In genomic region chr4:2284934-2285664, GRCh38 we compare ENCODE assay signal across 13 cellular contexts. TPM values are rescaled to one million over a fixed set of nuclear protein-coding genes. Genes with fewer than 3 reads are reported as not detected.
DNase-seq lines count a peak whose midpoint lies in the region; ATAC-seq and TF ChIP-seq lines count a peak whose summit lies in the region.
"Had no signal": no experiment of that assay in that cellular context is flagged by ENCODE, and none has a peak within 500 bp of the region (broad histone marks: within the 10 kb centered on the region; RNA-seq: fewer than 3 reads in every experiment).

No MANE protein-coding gene starts in this region.

- no peak for TF ChIP-seq CTCF in activated CD8-positive, alpha-beta T cell treated with anti-CD3 and anti-CD28 coated beads for 36 hours (IDR thresholded peaks at IDR 0.05)

- H3K4me1 Mint-ChIP-seq in activated CD8-positive, alpha-beta T cell treated with anti-CD3 and anti-CD28 coated beads for 36 hours (ENCODE audit: low read depth): peaks cover 44% of the 10 kb centered on the region

- no peaks in the 10 kb centered on the region for H3K27me3 Mint-ChIP-seq in activated CD8-positive, alpha-beta T cell treated with anti-CD3 and anti-CD28 coated beads for 36 hours

- no peak for ATAC-seq in activated CD8-positive, alpha-beta T cell treated with anti-CD3 and anti-CD28 coated beads for 36 hours
- no peak for ATAC-seq in GM21529 (IDR thresholded peaks at IDR 0.05; ENCODE audit: unreplicated experiment)
- ATAC-seq: heart left ventricle had no signal

- no peaks in the 10 kb centered on the region for H3K36me3 Mint-ChIP-seq in activated CD8-positive, alpha-beta T cell treated with anti-CD3 and anti-CD28 coated beads for 36 hours (ENCODE audit: low read depth)
- H3K36me3 Mint-ChIP-seq: brain had no signal

- DNase-seq in ACHN: peak; percentile 52
- DNase-seq in EH (ENCODE audit: low read depth): peak; percentile 64
- no peak for DNase-seq in activated CD8-positive, alpha-beta T cell treated with anti-CD3 and anti-CD28 coated beads for 36 hours
- peak; percentile 81 for DNase-seq in islet precursor cell
- no peak for DNase-seq in C1 segment of cervical spinal cord (lab: John Stamatoyannopoulos, UW)
- no peak for DNase-seq in NCI-H2196 treated with DMSO at 0.1 percent for 48 hours (lab: John Stamatoyannopoulos, UW; ENCODE audit: unreplicated experiment)
- DNase-seq in DMS153 treated with DMSO at 0.1 percent for 48 hours (lab: John Stamatoyannopoulos, UW; ENCODE audit: unreplicated experiment): no peak
- DNase-seq: NCI-H1694 treated with DMSO at 0.1 percent for 48 hours; stimulated activated CD4-positive, alpha-beta T cell treated with anti-CD3 and anti-CD28 coated beads, Interleukin-4, amount 100 ng/mL, for 1 hour had no signal

- no peak overlapping the region for H3K4me3 Mint-ChIP-seq in activated CD8-positive, alpha-beta T cell treated with anti-CD3 and anti-CD28 coated beads for 36 hours
- H3K4me3 Mint-ChIP-seq: brain, nephron had no signal

- POLR2A ChIA-PET in activated CD8-positive, alpha-beta T cell treated with anti-CD3 and anti-CD28 coated beads for 36 hours (lab: Charles Lee): interaction anchor here (1.8 kb wide), 1 partner anchor 12 kb away, joined by 5 read pairs; no protein-coding TSS in a partner anchor

- intact Hi-C loops in activated CD8-positive, alpha-beta T cell treated with anti-CD3 and anti-CD28 coated beads for 36 hours (cut with micrococcal nuclease): loop anchor here (5.0 kb wide), 1 partner anchor 127 kb away; no protein-coding TSS in a partner anchor

- no peaks in the 10 kb centered on the region for H3K9me3 Mint-ChIP-seq in activated CD8-positive, alpha-beta T cell treated with anti-CD3 and anti-CD28 coated beads for 36 hours
- H3K9me3 Mint-ChIP-seq: brain, nephron had no signal

- in situ Hi-C loops in ACHN (cut with HindIII; ENCODE audit: low pct_ligation_motif_present, low pct_unique_long_range_greater_than_20kb, low sequenced_read_pairs): no loop called here

- peak overlapping the region; percentile 34 for H3K27ac Mint-ChIP-seq in activated CD8-positive, alpha-beta T cell treated with anti-CD3 and anti-CD28 coated beads for 36 hours
- H3K27ac Mint-ChIP-seq: brain, nephron had no signal

- CTCF ChIA-PET in activated CD8-positive, alpha-beta T cell treated with anti-CD3 and anti-CD28 coated beads for 36 hours (lab: Charles Lee): no interaction called here

RNA-seq across cellular contexts. Expression of gene MXD4, which starts 23.2 kb away (rescaled TPM):
- total RNA-seq in activated CD8-positive, alpha-beta T cell treated with anti-CD3 and anti-CD28 coated beads for 36 hours: 1 to 10 TPM; 1.5 to 2.3 TPM

RNA-seq across cellular contexts. Expression of gene HAUS3, which starts 43.2 kb away (rescaled TPM):
- 10 to 100 TPM; 18.4 to 19.5 TPM for total RNA-seq in activated CD8-positive, alpha-beta T cell treated with anti-CD3 and anti-CD28 coated beads for 36 hours

RNA-seq across cellular contexts. Expression of gene POLN, which starts 43.2 kb away (rescaled TPM):
- total RNA-seq in activated CD8-positive, alpha-beta T cell treated with anti-CD3 and anti-CD28 coated beads for 36 hours: 1 to 10 TPM; 2.1 to 2.9 TPM

Comparison
In these comparisons a context has a peak if more than half of its experiments do, and no peak if none do; other contexts are left out.
1. DNase-seq: peak in ACHN (single experiment), EH (single experiment) and islet precursor cell (single experiment); none in activated CD8-positive, alpha-beta T cell treated with anti-CD3 and anti-CD28 coated beads for 36 hours (single experiment), C1 segment of cervical spinal cord (0 of 14), NCI-H2196 treated with DMSO at 0.1 percent for 48 hours (single experiment) and DMS153 treated with DMSO at 0.1 percent for 48 hours (single experiment).